In the genomic region with DNA sequence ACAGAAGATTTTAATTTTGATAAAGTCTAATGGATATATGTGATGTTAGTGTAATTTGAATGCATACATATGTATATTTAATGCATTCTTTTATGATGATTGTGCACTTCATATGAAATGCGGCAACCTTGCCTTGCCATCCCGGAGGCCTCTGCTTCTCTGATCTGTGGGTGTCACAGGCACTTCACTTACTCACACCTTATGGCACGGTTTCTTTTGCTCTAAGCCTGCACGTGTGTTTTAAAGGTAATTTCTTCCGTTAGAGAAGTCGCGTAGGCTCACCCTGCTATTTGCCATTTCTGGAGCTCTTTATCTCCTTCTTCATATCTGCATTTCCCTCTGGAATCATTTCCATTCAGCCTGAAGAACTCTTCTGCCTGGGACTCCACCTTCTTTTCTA, we compare ENCODE assay signal across 12 cellular contexts.
A peak's percentile ranks its signal among the peaks of the same experiment; 100 is the strongest.
DNase-seq lines count a peak whose midpoint lies in the region; ATAC-seq, FAIRE-seq and TF ChIP-seq lines count a peak whose summit lies in the region.
"Had no signal": no experiment of that assay in that cellular context is flagged by ENCODE, and none has a peak within 500 bp of the region (broad histone marks: within the 10 kb centered on the region; RNA-seq: fewer than 3 reads in every experiment).

No MANE protein-coding gene starts in this region.

- no peak overlapping the region for H3K4me3 ChIP-seq in GM12878

- no peak for TF ChIP-seq EP300 in GM12878 (IDR thresholded peaks at IDR 0.05; ENCODE audit: borderline replicate concordance in 1 of 2, control insufficient read depth in 1 of 2, low read depth in 2 of 2, low read length in 2 of 2)

- POLR2A ChIA-PET in GM12878 (lab: Charles Lee), result no interaction called here

- H3K27me3 ChIP-seq in GM12878 (replicated peaks in 1 of 2; ENCODE audit: control insufficient read depth in 2 of 2, insufficient read depth in 2 of 2, low read length in 1 of 2), result no peaks in the 10 kb centered on the region
- H3K27me3 ChIP-seq: sigmoid colon had no signal

- TF ChIP-seq POLR2A in GM12878 (IDR thresholded peaks at IDR 0.05; ENCODE audit: low read depth, low read length), result no peak

- no peak for TF ChIP-seq CTCF in GM12878 (IDR thresholded peaks at IDR 0.05 in 2 of 3, conservative IDR thresholded peaks at IDR 0.05 in 1 of 3; ENCODE audit: control insufficient read depth in 2 of 3, extremely low read depth in 1 of 3, insufficient read depth in 1 of 3, low read depth in 3 of 3, low read length in 3 of 3)
- TF ChIP-seq CTCF in osteocyte (IDR thresholded peaks at IDR 0.05), result no peak

- intact Hi-C loops in activated CD4-positive, alpha-beta T cell treated with anti-CD3 and anti-CD28 coated beads, Interleukin-2, amount 10 ng/mL, durations not matched to agents 24 days and 14 days (cut with micrococcal nuclease), result no loop called here
- intact Hi-C loops in GM12878 (cut with micrococcal nuclease; ENCODE audit: unreplicated experiment), result loop anchor here (5.0 kb wide), 1 partner anchor 121 kb away; no protein-coding TSS in a partner anchor

- H3K9me3 ChIP-seq in GM12878 (replicated peaks; ENCODE audit: control insufficient read depth, insufficient read depth, low read length), result no peaks in the 10 kb centered on the region; the same call in 2 of the 3 replicates
- H3K9me3 ChIP-seq: sigmoid colon had no signal

- H3K36me3 Mint-ChIP-seq in activated CD4-positive, alpha-beta T cell treated with anti-CD3 and anti-CD28 coated beads, Interleukin-2, amount 10 ng/mL, durations not matched to agents 24 days and 14 days (ENCODE audit: low read depth), result peaks cover 4% of the 10 kb centered on the region
- no peaks in the 10 kb centered on the region for H3K36me3 Mint-ChIP-seq in osteocyte (ENCODE audit: unreplicated experiment)

- H3K27ac ChIP-seq in GM12878 (ENCODE audit: control insufficient read depth, insufficient read depth), result no peak overlapping the region; the same call in 1 of the 2 replicates

- in situ Hi-C loops in GM12878 (cut with MboI), result no loop called here

- peak overlapping the region; percentile 86 for H3K27ac Mint-ChIP-seq in activated CD4-positive, alpha-beta T cell treated with anti-CD3 and anti-CD28 coated beads, Interleukin-2, amount 10 ng/mL, durations not matched to agents 24 days and 14 days
- no peak overlapping the region for H3K27ac Mint-ChIP-seq in osteocyte (ENCODE audit: unreplicated experiment)

- no peak overlapping the region for H3K9ac ChIP-seq in GM12878 (ENCODE audit: control insufficient read depth, insufficient read depth, low read length)

- H4K20me1 ChIP-seq in GM12878 (ENCODE audit: control insufficient read depth, insufficient read depth), result no peaks in the 10 kb centered on the region

- CTCF ChIA-PET in GM12878 (lab: Yijun Ruan, JAX), result interaction anchor here (1.6 to 4.1 kb wide), 3 partner anchors 9 to 49 kb away, joined by 3 to 24 read pairs (median 8); no protein-coding TSS in a partner anchor

- SMC1A ChIA-PET in GM12878 (lab: Charles Lee; ENCODE audit: uncharacterized antibody, unreplicated experiment), result interaction anchor here (0.6 to 1.8 kb wide), 2 partner anchors 11 to 177 kb away, joined by 3 to 4 read pairs; no protein-coding TSS in a partner anchor

- DNase-seq in activated CD4-positive, alpha-beta T cell treated with anti-CD3 and anti-CD28 coated beads, Interleukin-2, amount 10 ng/mL, durations not matched to agents 24 days and 14 days, result no peak
- DNase-seq in activated CD4-positive, alpha-beta T cell treated with anti-CD3 and anti-CD28 coated beads, Interleukin-2, amount 50 U/mL, for 1 hour, result no peak
- DNase-seq in LHCN-M2 (ENCODE audit: low read depth) (peak; percentile 9), GM12878 (ENCODE audit: low read depth, low spot score) (no peak), osteocyte (ENCODE audit: extremely low spot score, unreplicated experiment) (no peak), SW 1271 (lab: John Stamatoyannopoulos, UW) (no peak), pons (ENCODE audit: low spot score) (no peak)
- DNase-seq: cortex of kidney, NCI-H1436 treated with DMSO at 0.1 percent for 48 hours, NCI-H69 had no signal

- 88% methylated on average over 7 of the region's 7 CpGs for WGBS in GM12878 (ENCODE audit: insufficient coverage, insufficient replicate concordance, low lambda C conversion rate, missing lambda C conversion rate)

- no peak overlapping the region; the same call in 1 of the 2 replicates for H2AFZ ChIP-seq in GM12878 (ENCODE audit: control insufficient read depth, low read depth, low read length)

- BruUV-seq in GM12878 (replicated peaks; lab: Mats Ljungman, UMichigan), result TSS peak; percentile 48

- H3K9me3 Mint-ChIP-seq in activated CD4-positive, alpha-beta T cell treated with anti-CD3 and anti-CD28 coated beads, Interleukin-2, amount 10 ng/mL, durations not matched to agents 24 days and 14 days, result peaks cover 10% of the 10 kb centered on the region
- no peaks in the 10 kb centered on the region for H3K9me3 Mint-ChIP-seq in osteocyte (ENCODE audit: unreplicated experiment)

- H3K27me3 Mint-ChIP-seq in activated CD4-positive, alpha-beta T cell treated with anti-CD3 and anti-CD28 coated beads, Interleukin-2, amount 10 ng/mL, durations not matched to agents 24 days and 14 days, result no peaks in the 10 kb centered on the region
- peaks cover 11% of the 10 kb centered on the region for H3K27me3 Mint-ChIP-seq in osteocyte (ENCODE audit: unreplicated experiment)

- ATAC-seq in GM12878, result no peak
- ATAC-seq in GM21367 (IDR thresholded peaks at IDR 0.05; ENCODE audit: unreplicated experiment), result no peak

- RAD21 ChIA-PET in GM12878 (lab: Charles Lee; ENCODE audit: unreplicated experiment), result interaction anchor here (1.9 kb wide), 1 partner anchor 16 kb away, joined by 7 read pairs; no protein-coding TSS in a partner anchor

- H3K4me3 Mint-ChIP-seq in activated CD4-positive, alpha-beta T cell treated with anti-CD3 and anti-CD28 coated beads, Interleukin-2, amount 10 ng/mL, durations not matched to agents 24 days and 14 days, result peak overlapping the region; percentile 77
- peak overlapping the region; percentile 54 for H3K4me3 Mint-ChIP-seq in osteocyte (ENCODE audit: unreplicated experiment)

- no peaks in the 10 kb centered on the region for H3K36me3 ChIP-seq in GM12878 (ENCODE audit: control insufficient read depth in 2 of 2, insufficient read depth in 2 of 2, low read length in 1 of 2)
- H3K36me3 ChIP-seq: sigmoid colon had no signal

- no peak for TF ChIP-seq RAD21 in GM12878 (IDR thresholded peaks at IDR 0.05; ENCODE audit: insufficient read depth, low read depth, low read length)

- FAIRE-seq in GM12878 (lab: Jason Lieb, UNC), result no peak

- peak overlapping the region; percentile 95; the same call in 1 of the 2 replicates for H3K4me2 ChIP-seq in GM12878 (ENCODE audit: control insufficient read depth, insufficient read depth)

- H3K79me2 ChIP-seq in GM12878 (ENCODE audit: control insufficient read depth, insufficient read depth, low read length), result no peaks in the 10 kb centered on the region

- H3K4me1 Mint-ChIP-seq in activated CD4-positive, alpha-beta T cell treated with anti-CD3 and anti-CD28 coated beads, Interleukin-2, amount 10 ng/mL, durations not matched to agents 24 days and 14 days, result peaks cover 18% of the 10 kb centered on the region
- H3K4me1 Mint-ChIP-seq in osteocyte (ENCODE audit: unreplicated experiment), result peaks cover 20% of the 10 kb centered on the region

- peaks cover 24% of the 10 kb centered on the region for H3K4me1 ChIP-seq in GM12878 (ENCODE audit: control insufficient read depth, insufficient read depth, low read length)

TF ChIP-seq in GM12878, 131 proteins besides CTCF, POLR2A, EP300 and RAD21 (continues in another document):
- no peak for TF ChIP-seq MYB (IDR thresholded peaks at IDR 0.05; ENCODE audit: borderline replicate concordance, low read depth, low read length)
- TF ChIP-seq, protein P1, sequence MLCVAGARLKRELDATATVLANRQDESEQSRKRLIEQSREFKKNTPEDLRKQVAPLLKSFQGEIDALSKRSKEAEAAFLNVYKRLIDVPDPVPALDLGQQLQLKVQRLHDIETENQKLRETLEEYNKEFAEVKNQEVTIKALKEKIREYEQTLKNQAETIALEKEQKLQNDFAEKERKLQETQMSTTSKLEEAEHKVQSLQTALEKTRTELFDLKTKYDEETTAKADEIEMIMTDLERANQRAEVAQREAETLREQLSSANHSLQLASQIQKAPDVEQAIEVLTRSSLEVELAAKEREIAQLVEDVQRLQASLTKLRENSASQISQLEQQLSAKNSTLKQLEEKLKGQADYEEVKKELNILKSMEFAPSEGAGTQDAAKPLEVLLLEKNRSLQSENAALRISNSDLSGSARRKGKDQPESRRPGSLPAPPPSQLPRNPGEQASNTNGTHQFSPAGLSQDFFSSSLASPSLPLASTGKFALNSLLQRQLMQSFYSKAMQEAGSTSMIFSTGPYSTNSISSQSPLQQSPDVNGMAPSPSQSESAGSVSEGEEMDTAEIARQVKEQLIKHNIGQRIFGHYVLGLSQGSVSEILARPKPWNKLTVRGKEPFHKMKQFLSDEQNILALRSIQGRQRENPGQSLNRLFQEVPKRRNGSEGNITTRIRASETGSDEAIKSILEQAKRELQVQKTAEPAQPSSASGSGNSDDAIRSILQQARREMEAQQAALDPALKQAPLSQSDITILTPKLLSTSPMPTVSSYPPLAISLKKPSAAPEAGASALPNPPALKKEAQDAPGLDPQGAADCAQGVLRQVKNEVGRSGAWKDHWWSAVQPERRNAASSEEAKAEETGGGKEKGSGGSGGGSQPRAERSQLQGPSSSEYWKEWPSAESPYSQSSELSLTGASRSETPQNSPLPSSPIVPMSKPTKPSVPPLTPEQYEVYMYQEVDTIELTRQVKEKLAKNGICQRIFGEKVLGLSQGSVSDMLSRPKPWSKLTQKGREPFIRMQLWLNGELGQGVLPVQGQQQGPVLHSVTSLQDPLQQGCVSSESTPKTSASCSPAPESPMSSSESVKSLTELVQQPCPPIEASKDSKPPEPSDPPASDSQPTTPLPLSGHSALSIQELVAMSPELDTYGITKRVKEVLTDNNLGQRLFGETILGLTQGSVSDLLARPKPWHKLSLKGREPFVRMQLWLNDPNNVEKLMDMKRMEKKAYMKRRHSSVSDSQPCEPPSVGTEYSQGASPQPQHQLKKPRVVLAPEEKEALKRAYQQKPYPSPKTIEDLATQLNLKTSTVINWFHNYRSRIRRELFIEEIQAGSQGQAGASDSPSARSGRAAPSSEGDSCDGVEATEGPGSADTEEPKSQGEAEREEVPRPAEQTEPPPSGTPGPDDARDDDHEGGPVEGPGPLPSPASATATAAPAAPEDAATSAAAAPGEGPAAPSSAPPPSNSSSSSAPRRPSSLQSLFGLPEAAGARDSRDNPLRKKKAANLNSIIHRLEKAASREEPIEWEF (IDR thresholded peaks at IDR 0.05; ENCODE audit: insufficient replicate concordance, low read depth, low read length), result peak; percentile 4
